Comparison of ENCODE assay signal across 16 cellular contexts in genomic region chr18:9608298-9608697, GRCh38. TPM values are rescaled to one million over a fixed set of nuclear protein-coding genes. Genes with fewer than 3 reads are reported as not detected.
DNase-seq lines count a peak whose midpoint lies in the region; ATAC-seq and TF ChIP-seq lines count a peak whose summit lies in the region.
"Had no signal": no experiment of that assay in that cellular context is flagged by ENCODE, and none has a peak within 500 bp of the region (broad histone marks: within the 10 kb centered on the region; RNA-seq: fewer than 3 reads in every experiment).

No MANE protein-coding gene starts in this region.

- DNase-seq in ELR (ENCODE audit: low read depth), result peak; percentile 18
- no peak for DNase-seq in PC-9
- no peak for DNase-seq in NCI-H1092 treated with DMSO at 0.1 percent for 48 hours (lab: John Stamatoyannopoulos, UW)
- no peak for DNase-seq in AG08396 (ENCODE audit: low spot score)
- no peak for DNase-seq in activated naive CD4-positive, alpha-beta T cell (lab: John Stamatoyannopoulos, UW)
- DNase-seq: activated B cell treated with CpG ODN at 0.5 μM for 24 hours, BE2C, heart left ventricle, kidney, NCI-H1048, NCI-H2171 had no signal

- BruUV-seq in PC-9 (replicated peaks; lab: Mats Ljungman, UMichigan), result no TSS peak

- H3K4me1 ChIP-seq in PC-9 (replicated peaks; ENCODE audit: insufficient read depth) (peaks cover 48% of the 10 kb centered on the region), neutrophil (ENCODE audit: control insufficient read depth in 1 of 2, insufficient read depth in 1 of 2, low read depth in 1 of 2, low read length in 1 of 2) (peaks cover 56 to 67% of the 10 kb centered on the region in 2 experiments)
- H3K4me1 ChIP-seq: BE2C had no signal

- peaks cover 5% of the 10 kb centered on the region; the same call in 1 of the 2 replicates for H4K20me1 ChIP-seq in PC-9 (ENCODE audit: insufficient read depth)

- CTCF ChIA-PET in PC-9 (lab: Charles Lee), result interaction anchor here (0.7 to 1.4 kb wide), 4 partner anchors 13 to 86 kb away, joined by 3 to 4 read pairs (median 4); no protein-coding TSS in a partner anchor

- no peak for TF ChIP-seq CTCF in PC-9 (conservative IDR thresholded peaks at IDR 0.05)
- TF ChIP-seq CTCF in neutrophil (IDR thresholded peaks at IDR 0.05), result no peak

- no peak for ATAC-seq in GM19452 (IDR thresholded peaks at IDR 0.05; ENCODE audit: unreplicated experiment)
- ATAC-seq: esophagus mucosa, heart left ventricle had no signal

- no peaks in the 10 kb centered on the region for H3K9me3 ChIP-seq in PC-9 (ENCODE audit: insufficient read depth, low read depth)
- no peaks in the 10 kb centered on the region for H3K9me3 ChIP-seq in neutrophil
- H3K9me3 ChIP-seq: BE2C, heart left ventricle had no signal

- H3K36me3 ChIP-seq in PC-9 (ENCODE audit: low read depth) (peaks cover 71% of the 10 kb centered on the region), neutrophil (peaks cover 29% of the 10 kb centered on the region)
- H3K36me3 ChIP-seq: BE2C had no signal

- intact Hi-C loops in PC-9 (cut with micrococcal nuclease; ENCODE audit: unreplicated experiment), result no loop called here
- intact Hi-C loops in dendritic cell treated with granulocyte-macrophage colony-stimulating factor and Interleukin-4, amounts not matched to agents 40 ng/mL and 50 ng/mL, for 4 days (cut with micrococcal nuclease), result no loop called here

- H2AFZ ChIP-seq in PC-9, result no peak overlapping the region

- H3K4me1 Mint-ChIP-seq in dendritic cell treated with granulocyte-macrophage colony-stimulating factor and Interleukin-4, amounts not matched to agents 40 ng/mL and 50 ng/mL, for 4 days (ENCODE audit: low read depth), result peaks cover 44% of the 10 kb centered on the region

- peaks cover 100% of the 10 kb centered on the region for H3K79me2 ChIP-seq in PC-9 (ENCODE audit: low read depth)

- peak overlapping the region; percentile 10; the same call in 1 of the 2 replicates for H3K27ac ChIP-seq in PC-9
- peak overlapping the region; percentile 48 for H3K27ac ChIP-seq in neutrophil
- H3K27ac ChIP-seq: coronary artery, heart left ventricle had no signal

- POLR2A ChIA-PET in PC-9 (lab: Charles Lee; ENCODE audit: unreplicated experiment), result interaction anchor here (0.7 kb wide), 2 partner anchors 328 to 1732 kb away, joined by 3 to 6 read pairs; no protein-coding TSS in a partner anchor

- peaks cover 28% of the 10 kb centered on the region for H3K36me3 Mint-ChIP-seq in dendritic cell treated with granulocyte-macrophage colony-stimulating factor and Interleukin-4, amounts not matched to agents 40 ng/mL and 50 ng/mL, for 4 days (ENCODE audit: low read depth)

- H3K4me3 Mint-ChIP-seq in dendritic cell treated with granulocyte-macrophage colony-stimulating factor and Interleukin-4, amounts not matched to agents 40 ng/mL and 50 ng/mL, for 4 days, result no peak overlapping the region
- H3K4me3 Mint-ChIP-seq: activated B cell treated with CpG ODN at 0.5 μM for 24 hours had no signal

- no peaks in the 10 kb centered on the region for H3K9me2 ChIP-seq in PC-9 (ENCODE audit: insufficient read depth)

- H3K27me3 Mint-ChIP-seq in dendritic cell treated with granulocyte-macrophage colony-stimulating factor and Interleukin-4, amounts not matched to agents 40 ng/mL and 50 ng/mL, for 4 days, result no peaks in the 10 kb centered on the region
- H3K27me3 Mint-ChIP-seq: activated B cell treated with CpG ODN at 0.5 μM for 24 hours had no signal

- no peaks in the 10 kb centered on the region for H3K9me3 Mint-ChIP-seq in dendritic cell treated with granulocyte-macrophage colony-stimulating factor and Interleukin-4, amounts not matched to agents 40 ng/mL and 50 ng/mL, for 4 days
- H3K9me3 Mint-ChIP-seq: activated B cell treated with CpG ODN at 0.5 μM for 24 hours had no signal

- no peak overlapping the region; the same call in 1 of the 2 replicates for H3K4me3 ChIP-seq in PC-9
- no peak overlapping the region for H3K4me3 ChIP-seq in neutrophil (ENCODE audit: low read depth in 1 of 2, low read length in 1 of 2)
- H3K4me3 ChIP-seq: coronary artery, heart left ventricle had no signal

- H3K4me2 ChIP-seq in PC-9, result peak overlapping the region; percentile 39

- peaks cover 22% of the 10 kb centered on the region for H3F3A ChIP-seq in PC-9 (ENCODE audit: insufficient read depth, low read depth)

- H3K27me3 ChIP-seq in PC-9 (ENCODE audit: insufficient read depth, low read depth), result no peaks in the 10 kb centered on the region
- no peaks in the 10 kb centered on the region for H3K27me3 ChIP-seq in neutrophil
- H3K27me3 ChIP-seq: BE2C, heart left ventricle had no signal

- H3K27ac Mint-ChIP-seq in dendritic cell treated with granulocyte-macrophage colony-stimulating factor and Interleukin-4, amounts not matched to agents 40 ng/mL and 50 ng/mL, for 4 days, result peak overlapping the region; percentile 36
- H3K27ac Mint-ChIP-seq: activated B cell treated with CpG ODN at 0.5 μM for 24 hours had no signal

RNA-seq across cellular contexts. Expression of gene PPP4R1, which starts 6.1 kb away (rescaled TPM):
- 157 and 167 TPM in 2 replicates for total RNA-seq in PC-9 (2021)
